In genomic region chr10:88901610-88902327, GRCh38 we compare ENCODE assay signal across 9 cellular contexts. TPM values are rescaled to one million over a fixed set of nuclear protein-coding genes. Genes with fewer than 3 reads are reported as not detected.
A peak's percentile ranks its signal among the peaks of the same experiment; 100 is the strongest.
DNase-seq lines count a peak whose midpoint lies in the region; ATAC-seq and TF ChIP-seq lines count a peak whose summit lies in the region.
"Had no signal": no experiment of that assay in that cellular context is flagged by ENCODE, and none has a peak within 500 bp of the region (broad histone marks: within the 10 kb centered on the region; RNA-seq: fewer than 3 reads in every experiment).

No MANE protein-coding gene starts in this region.

- TF ChIP-seq CTCF in body of pancreas (IDR thresholded peaks at IDR 0.05): no peak

- peak overlapping the region; percentile 87 for H3K27ac Mint-ChIP-seq in activated T-helper 2 cell treated with anti-CD3 and anti-CD28 coated beads, Interferon-gamma antibody, Interleukin-2, Interleukin-4, amounts not matched to agents 10 μg/mL and 5 μg/mL and 100 μg/mL, durations not matched to agents 14 hours and 24 hours and 36 hours

- no peaks in the 10 kb centered on the region for H3K9me3 ChIP-seq in body of pancreas

- H3K27me3 ChIP-seq in H7 (ENCODE audit: control insufficient read depth, insufficient read depth, low read length): no peaks in the 10 kb centered on the region
- no peaks in the 10 kb centered on the region for H3K27me3 ChIP-seq in body of pancreas

- no peaks in the 10 kb centered on the region for H3K27me3 Mint-ChIP-seq in activated T-helper 2 cell treated with anti-CD3 and anti-CD28 coated beads, Interferon-gamma antibody, Interleukin-2, Interleukin-4, amounts not matched to agents 10 μg/mL and 5 μg/mL and 100 μg/mL, durations not matched to agents 14 hours and 24 hours and 36 hours (ENCODE audit: low read depth)

- intact Hi-C loops in activated T-helper 2 cell treated with anti-CD3 and anti-CD28 coated beads, Interferon-gamma antibody, Interleukin-2, Interleukin-4, amounts not matched to agents 10 μg/mL and 5 μg/mL and 100 μg/mL, durations not matched to agents 14 hours and 24 hours and 36 hours (cut with micrococcal nuclease): loop anchor here (1.0 to 2.0 kb wide), 4 partner anchors 21 to 131 kb away; partner anchors contain the start of gene STAMBPL1
- intact Hi-C loops in body of pancreas (cut with DNase I): no loop called here

- ATAC-seq in GM19397 (IDR thresholded peaks at IDR 0.05; ENCODE audit: unreplicated experiment) (peak; percentile 77), HG03354 (IDR thresholded peaks at IDR 0.05; ENCODE audit: poor library complexity, severe bottlenecking, unreplicated experiment) (peak; percentile 88), body of pancreas (no peak)
- peak; percentile 53 for ATAC-seq in stimulated activated naive CD8-positive, alpha-beta T cell treated with anti-CD3 and anti-CD28 coated beads, Interleukin-15, Interleukin-2, amounts not matched to agents 100 U/mL and 50 U/mL, for 24 hours

- no peaks in the 10 kb centered on the region for H3K9me3 Mint-ChIP-seq in activated T-helper 2 cell treated with anti-CD3 and anti-CD28 coated beads, Interferon-gamma antibody, Interleukin-2, Interleukin-4, amounts not matched to agents 10 μg/mL and 5 μg/mL and 100 μg/mL, durations not matched to agents 14 hours and 24 hours and 36 hours

- H3K4me3 ChIP-seq in H7 (ENCODE audit: insufficient read depth, low read depth, low read length): no peak overlapping the region
- H3K4me3 ChIP-seq in body of pancreas: no peak overlapping the region

- peaks cover 56% of the 10 kb centered on the region for H3K4me1 Mint-ChIP-seq in activated T-helper 2 cell treated with anti-CD3 and anti-CD28 coated beads, Interferon-gamma antibody, Interleukin-2, Interleukin-4, amounts not matched to agents 10 μg/mL and 5 μg/mL and 100 μg/mL, durations not matched to agents 14 hours and 24 hours and 36 hours (ENCODE audit: low read depth)

- peaks cover 70% of the 10 kb centered on the region for H3K36me3 Mint-ChIP-seq in activated T-helper 2 cell treated with anti-CD3 and anti-CD28 coated beads, Interferon-gamma antibody, Interleukin-2, Interleukin-4, amounts not matched to agents 10 μg/mL and 5 μg/mL and 100 μg/mL, durations not matched to agents 14 hours and 24 hours and 36 hours (ENCODE audit: low read depth)

- H3K36me3 ChIP-seq in H7 (replicated peaks; ENCODE audit: control insufficient read depth, insufficient read depth, low read length) (no peaks in the 10 kb centered on the region; the same call in 1 of the 2 replicates), body of pancreas (replicated peaks in 1 of 2; ENCODE audit: insufficient read depth in 1 of 2, low read depth in 2 of 2) (no peaks in the 10 kb centered on the region)

- peak; percentile 92 for DNase-seq in CD1c-positive myeloid dendritic cell (ENCODE audit: extremely low spot score)
- DNase-seq in activated T-helper 2 cell treated with anti-CD3 and anti-CD28 coated beads, Interferon-gamma antibody, Interleukin-2, Interleukin-4, amounts not matched to agents 10 μg/mL and 5 μg/mL and 100 μg/mL, durations not matched to agents 14 hours and 24 hours and 36 hours (ENCODE audit: low spot score): no peak
- DNase-seq in stimulated activated naive CD8-positive, alpha-beta T cell treated with anti-CD3 and anti-CD28 coated beads, Interleukin-15, Interleukin-2, amounts not matched to agents 100 U/mL and 50 U/mL, for 24 hours: no peak
- no peak for DNase-seq in H7
- no peak for DNase-seq in body of pancreas
- no peak for DNase-seq in GM19240 (ENCODE audit: insufficient read length, low spot score)

- 76 to 78% methylated on average over 3 of the region's 3 CpGs for WGBS in body of pancreas, 2 donors

- no peak for TF ChIP-seq POLR2A in body of pancreas (IDR thresholded peaks at IDR 0.05)

- H3K4me3 Mint-ChIP-seq in activated T-helper 2 cell treated with anti-CD3 and anti-CD28 coated beads, Interferon-gamma antibody, Interleukin-2, Interleukin-4, amounts not matched to agents 10 μg/mL and 5 μg/mL and 100 μg/mL, durations not matched to agents 14 hours and 24 hours and 36 hours (ENCODE audit: low read depth): no peak overlapping the region

- no peak overlapping the region for H3K27ac ChIP-seq in body of pancreas

- no peaks in the 10 kb centered on the region for H3K4me1 ChIP-seq in body of pancreas

RNA-seq across cellular contexts. Expression of gene STAMBPL1, which starts 21.7 kb away (rescaled TPM):
- 44.2 and 47.2 TPM in 2 replicates for total RNA-seq in activated T-helper 2 cell treated with anti-CD3 and anti-CD28 coated beads, Interferon-gamma antibody, Interleukin-2, Interleukin-4, amounts not matched to agents 10 μg/mL and 5 μg/mL and 100 μg/mL, durations not matched to agents 14 hours and 24 hours and 36 hours
- 1.3 and 2.3 TPM in 2 replicates for total RNA-seq in H7 (2014; rRNA removed; shearing (Covaris generic))
- total RNA-seq in body of pancreas: 10 to 100 TPM; 10.1 to 26.7 TPM

RNA-seq across cellular contexts. Expression of gene ANKRD22, which starts 50.1 kb away (rescaled TPM):
- total RNA-seq in activated T-helper 2 cell treated with anti-CD3 and anti-CD28 coated beads, Interferon-gamma antibody, Interleukin-2, Interleukin-4, amounts not matched to agents 10 μg/mL and 5 μg/mL and 100 μg/mL, durations not matched to agents 14 hours and 24 hours and 36 hours: not detected in 2 replicates
- not detected in 2 replicates for total RNA-seq in H7 (2014; rRNA removed; shearing (Covaris generic))
- total RNA-seq in body of pancreas: 10 to 100 TPM in 1 of 2 donors, 1 to 10 TPM in 1; 5.9 to 13.5 TPM
- total RNA-seq: pulmonary artery endothelial cell had no signal

RNA-seq across cellular contexts. Expression of gene ACTA2, which starts 50.8 kb away (rescaled TPM):
- 11.3 and 11.9 TPM in 2 replicates for total RNA-seq in activated T-helper 2 cell treated with anti-CD3 and anti-CD28 coated beads, Interferon-gamma antibody, Interleukin-2, Interleukin-4, amounts not matched to agents 10 μg/mL and 5 μg/mL and 100 μg/mL, durations not matched to agents 14 hours and 24 hours and 36 hours
- not detected in 2 replicates for total RNA-seq in H7 (2014; rRNA removed; shearing (Covaris generic))
- total RNA-seq in body of pancreas: 100 to 1,000 TPM in 1 of 2 donors, 10 to 100 TPM in 1; 41.5 to 136 TPM

Comparison
In these comparisons a context has a peak if more than half of its experiments do, and no peak if none do; other contexts are left out.
1. RNA of gene ACTA2, which starts 50.8 kb away (total RNA-seq): 41.5 to 136 TPM in body of pancreas and 11.3 to 11.9 TPM in activated T-helper 2 cell treated with anti-CD3 and anti-CD28 coated beads, Interferon-gamma antibody, Interleukin-2, Interleukin-4, amounts not matched to agents 10 μg/mL and 5 μg/mL and 100 μg/mL, durations not matched to agents 14 hours and 24 hours and 36 hours; not detected in H7; every median in the first group is over 10 times any median in the second.